8 cellular contexts compared by ENCODE assay signal in the genomic region with DNA sequence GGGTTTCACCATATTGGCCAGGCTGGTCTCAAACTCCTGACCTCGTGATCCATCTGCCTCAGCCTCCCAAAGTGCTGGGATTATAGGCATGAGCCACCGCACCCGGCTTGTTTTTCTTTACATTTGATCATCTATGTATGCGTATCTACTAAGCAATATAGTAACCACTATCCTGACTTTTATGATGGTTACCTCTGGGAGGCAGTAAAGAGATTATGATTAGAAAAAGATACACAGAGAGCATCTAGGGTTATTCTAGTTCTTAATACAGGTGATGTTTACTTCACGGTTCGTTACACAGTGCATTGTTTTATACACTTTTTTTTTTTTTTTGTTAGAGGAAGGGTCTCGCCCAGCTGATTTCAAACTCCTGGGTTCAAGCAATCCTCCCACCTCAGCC. TPM values are rescaled to one million over a fixed set of nuclear protein-coding genes. Genes with fewer than 3 reads are reported as not detected.
DNase-seq lines count a peak whose midpoint lies in the region; ATAC-seq, FAIRE-seq and TF ChIP-seq lines count a peak whose summit lies in the region.
"Not testable (repeated sequence)": the region's sequence is repeated elsewhere in the genome, so short reads cannot be mapped to it uniquely, and the experiment has no call there.
"Had no signal": no experiment of that assay in that cellular context is flagged by ENCODE, and none has a peak within 500 bp of the region (broad histone marks: within the 10 kb centered on the region; RNA-seq: fewer than 3 reads in every experiment).

No MANE protein-coding gene starts in this region.

- peak overlapping the region; percentile 47 for H3K27ac ChIP-seq in DOHH2 (ENCODE audit: low read depth, low read length)
- H3K27ac ChIP-seq in OCI-LY3 (ENCODE audit: low read length); GM12878 (ENCODE audit: control insufficient read depth, insufficient read depth): not testable (repeated sequence)
- peak overlapping the region; percentile 35; the same call in 1 of the 2 replicates for H3K27ac ChIP-seq in SU-DHL-6 (ENCODE audit: low read depth, low read length)

- TF ChIP-seq POLR2A in GM12878 (IDR thresholded peaks at IDR 0.05; ENCODE audit: low read depth, low read length): not testable (repeated sequence)

- peaks cover 39% of the 10 kb centered on the region for H3K27me3 Mint-ChIP-seq in HFFc6 (ENCODE audit: insufficient read depth)

- peak; percentile 36 for TF ChIP-seq RAD21 in GM12878 (IDR thresholded peaks at IDR 0.05; ENCODE audit: insufficient read depth, low read depth, low read length)

- H3K36me3 ChIP-seq in DOHH2 (ENCODE audit: control insufficient read depth, low read length): peaks cover 23% of the 10 kb centered on the region
- H3K36me3 ChIP-seq in OCI-LY3 (replicated peaks; ENCODE audit: low read depth, low read length); SU-DHL-6 (ENCODE audit: low read length); GM12878 (ENCODE audit: control insufficient read depth in 2 of 2, insufficient read depth in 2 of 2, low read length in 1 of 2); mucosa of descending colon (ENCODE audit: low read depth): not testable (repeated sequence)

- SMC1A ChIA-PET in GM12878 (lab: Charles Lee; ENCODE audit: uncharacterized antibody, unreplicated experiment): interaction anchor here (0.7 to 2.3 kb wide), 5 partner anchors 21 to 85 kb away, joined by 3 to 11 read pairs (median 4); no protein-coding TSS in a partner anchor

- H3K9me3 Mint-ChIP-seq in HFFc6: not testable (repeated sequence)

- not testable (repeated sequence) for H3F3A ChIP-seq in DOHH2 (ENCODE audit: control insufficient read depth, insufficient read depth); SU-DHL-6 (ENCODE audit: insufficient read depth)

- WGBS in GM12878 (ENCODE audit: insufficient coverage, insufficient replicate concordance, low lambda C conversion rate, missing lambda C conversion rate): 25% methylated on average over 7 of the region's 7 CpGs

- not testable (repeated sequence) for H3K27me3 ChIP-seq in DOHH2 (ENCODE audit: control insufficient read depth, low read length); OCI-LY3 (ENCODE audit: low read depth, low read length); SU-DHL-6 (ENCODE audit: low read length); GM12878 (replicated peaks in 1 of 2; ENCODE audit: control insufficient read depth in 2 of 2, insufficient read depth in 2 of 2, low read length in 1 of 2)

- not testable (repeated sequence) for H4K20me1 ChIP-seq in DOHH2 (ENCODE audit: control insufficient read depth, insufficient read depth, low read depth, low read length); OCI-LY3 (ENCODE audit: insufficient read depth, low read length); SU-DHL-6 (ENCODE audit: low read depth, low read length); GM12878 (ENCODE audit: control insufficient read depth, insufficient read depth)

- H3K4me1 ChIP-seq in DOHH2 (ENCODE audit: control insufficient read depth, low read length) (peaks cover 58% of the 10 kb centered on the region), OCI-LY3 (ENCODE audit: low read length) (peaks cover 17% of the 10 kb centered on the region)
- H3K4me1 ChIP-seq in GM12878 (ENCODE audit: control insufficient read depth, insufficient read depth, low read length); mucosa of descending colon (ENCODE audit: low read depth): not testable (repeated sequence)

- H3K9ac ChIP-seq in OCI-LY3 (ENCODE audit: low read length); SU-DHL-6 (ENCODE audit: low read length); GM12878 (ENCODE audit: control insufficient read depth, insufficient read depth, low read length): not testable (repeated sequence)

- not testable (repeated sequence) for H3K27ac Mint-ChIP-seq in HFFc6

- TF ChIP-seq EP300 in GM12878 (IDR thresholded peaks at IDR 0.05; ENCODE audit: borderline replicate concordance in 1 of 2, control insufficient read depth in 1 of 2, low read depth in 2 of 2, low read length in 2 of 2): not testable (repeated sequence)

- not testable (repeated sequence) for DNase-seq in HFFc6; GM12878 (ENCODE audit: low read depth, low spot score); mucosa of descending colon
- DNase-seq in NAMALWA (ENCODE audit: low spot score): peak; percentile 31

- in situ Hi-C loops in GM12878 (cut with MboI): not testable (repeated sequence)

- intact Hi-C loops in GM12878 (cut with micrococcal nuclease; ENCODE audit: unreplicated experiment): loop anchor here (1.0 kb wide), 1 partner anchor 137 kb away; no protein-coding TSS in a partner anchor
- intact Hi-C loops in mucosa of descending colon (cut with DNase I, micrococcal nuclease): not testable (repeated sequence)

- not testable (repeated sequence) for H3K4me1 Mint-ChIP-seq in HFFc6 (ENCODE audit: low read depth)

- CTCF ChIA-PET in GM12878 (lab: Yijun Ruan, JAX): interaction anchor here (0.6 to 2.3 kb wide), 11 partner anchors 15 to 167 kb away, joined by 3 to 8 read pairs (median 4); a partner anchor contains a TSS

- not testable (repeated sequence) for BruUV-seq in GM12878 (replicated peaks; lab: Mats Ljungman, UMichigan)

- not testable (repeated sequence) for H3K36me3 Mint-ChIP-seq in HFFc6 (ENCODE audit: low read depth)

- peak; percentile 55 for TF ChIP-seq CTCF in DOHH2 (IDR thresholded peaks at IDR 0.05; ENCODE audit: low read depth, low read length, poor library complexity, severe bottlenecking)
- TF ChIP-seq CTCF in HFFc6 (IDR thresholded peaks at IDR 0.05): 0 out of 2 replicates have a peak, but pooled peaks have one; percentile 7
- TF ChIP-seq CTCF in OCI-LY3 (IDR thresholded peaks at IDR 0.05; ENCODE audit: low read depth, low read length): peak; percentile 45
- peak; percentile 19 for TF ChIP-seq CTCF in SU-DHL-6 (IDR thresholded peaks at IDR 0.05; ENCODE audit: insufficient read depth, low read length, poor library complexity, severe bottlenecking)
- peak in 1 of 3 experiments; percentile 15; a peak in 2 of 6 replicates for TF ChIP-seq CTCF in GM12878 (IDR thresholded peaks at IDR 0.05 in 2 of 3, conservative IDR thresholded peaks at IDR 0.05 in 1 of 3; ENCODE audit: control insufficient read depth in 2 of 3, extremely low read depth in 1 of 3, insufficient read depth in 1 of 3, low read depth in 3 of 3, low read length in 3 of 3)
- TF ChIP-seq CTCF in mucosa of descending colon (IDR thresholded peaks at IDR 0.05): not testable (repeated sequence)

- H3K4me3 Mint-ChIP-seq in HFFc6: not testable (repeated sequence)

- ATAC-seq in GM12878 (peak; percentile 76), mucosa of descending colon (peak; percentile 28)

- H3K9me2 ChIP-seq in DOHH2 (replicated peaks; ENCODE audit: control insufficient read depth, low read length); SU-DHL-6 (replicated peaks; ENCODE audit: insufficient read depth, low read length): not testable (repeated sequence)

- H3K4me3 ChIP-seq in DOHH2 (ENCODE audit: low read length): peak overlapping the region; percentile 25
- not testable (repeated sequence) for H3K4me3 ChIP-seq in OCI-LY3 (ENCODE audit: low read length); SU-DHL-6 (ENCODE audit: insufficient read depth, low read length, poor library complexity, severe bottlenecking); GM12878; mucosa of descending colon

- not testable (repeated sequence) for H3K79me2 ChIP-seq in DOHH2 (ENCODE audit: control insufficient read depth, low read length); OCI-LY3 (ENCODE audit: low read length); SU-DHL-6 (ENCODE audit: insufficient read depth, low read length); GM12878 (ENCODE audit: control insufficient read depth, insufficient read depth, low read length)

- RAD21 ChIA-PET in GM12878 (lab: Charles Lee; ENCODE audit: unreplicated experiment): interaction anchor here (0.6 to 3.1 kb wide), 8 partner anchors 20 to 209 kb away, joined by 4 to 9 read pairs (median 4); no protein-coding TSS in a partner anchor

- FAIRE-seq in GM12878 (lab: Jason Lieb, UNC): not testable (repeated sequence)

- H3K9me3 ChIP-seq in DOHH2 (ENCODE audit: control insufficient read depth, insufficient read depth, low read length); OCI-LY3 (ENCODE audit: insufficient read depth, low read length); SU-DHL-6 (ENCODE audit: insufficient read depth, low read length); GM12878 (replicated peaks; ENCODE audit: control insufficient read depth, insufficient read depth, low read length); mucosa of descending colon: not testable (repeated sequence)

- POLR2A ChIA-PET in GM12878 (lab: Charles Lee): interaction anchor here (0.6 to 1.1 kb wide), 3 partner anchors 34 to 83 kb away, joined by 3 read pairs; no protein-coding TSS in a partner anchor

- H2AFZ ChIP-seq in OCI-LY3 (ENCODE audit: low read depth, low read length); SU-DHL-6 (ENCODE audit: low read depth, low read length, severe bottlenecking); GM12878 (ENCODE audit: control insufficient read depth, low read depth, low read length): not testable (repeated sequence)

- H3K4me2 ChIP-seq in DOHH2 (ENCODE audit: low read length): peak overlapping the region; percentile 51
- not testable (repeated sequence) for H3K4me2 ChIP-seq in OCI-LY3 (ENCODE audit: low read length); GM12878 (ENCODE audit: control insufficient read depth, insufficient read depth)
- H3K4me2 ChIP-seq in SU-DHL-6 (ENCODE audit: low read depth, low read length, poor library complexity, severe bottlenecking): peak overlapping the region; percentile 28

RNA-seq across cellular contexts. Expression of a gene that starts 18.3 kb away (rescaled TPM):
- total RNA-seq in HFFc6 (2021; fragmentation: NEBNext Ultra II Directional; extraction: Animal tissue kit (Norgen Biotek cat#: 25700)): under 1 TPM in 5 of 6 experiments, not detected in 1; 0.26 to 0.53 (median 0.40) TPM
- total RNA-seq in GM12878 (2013; cell fraction: nucleolus; rRNA removed): 3.3 and 6.4 TPM in 2 replicates
- total RNA-seq in GM12878 (2014; rRNA removed): 0.16 and 0.23 TPM in 2 replicates
- total RNA-seq in GM12878 (2014; rRNA removed; fragmentation: Illumina TruSeq; extraction: Trizol): 0.23 and 0.36 TPM in 2 replicates
- 1.6 and 1.7 TPM in 2 replicates for total RNA-seq in GM12878 (2021)
- polyA plus RNA-seq in GM12878 (2011; ENCODE audit: low read depth): 0.24 TPM
- 2.4 and 3.2 TPM in 2 replicates for polyA plus RNA-seq in GM12878 (2011; rRNA removed)
- polyA plus RNA-seq in GM12878 (2011; cell fraction: cytosol; rRNA removed): 1.4 and 1.5 TPM in 2 replicates
- polyA plus RNA-seq in GM12878 (2011; cell fraction: nucleus; rRNA removed): 1.4 and 3.1 TPM in 2 replicates
- 0.87 and 1.3 TPM in 2 replicates for polyA plus RNA-seq in GM12878 (2012)
- polyA plus RNA-seq in GM12878 (2014; fragmentation: Illumina TruSeq; extraction: Trizol): 0.48 and 0.63 TPM in 2 replicates
- under 1 TPM; 0.51 to 0.98 TPM for polyA plus RNA-seq in GM12878 (2014; fragmentation: Nextera tagmentation; extraction: Ambion mirVana)
- 0.88 and 1.3 TPM in 2 replicates for polyA plus RNA-seq in GM12878 (2014; rRNA removed)
- under 1 TPM; 0.37 to 0.57 TPM for polyA plus RNA-seq in GM12878 (2016; fragmentation: Nextera tagmentation; extraction: Ambion mirVana)
- 1.3 and 2.0 TPM in 2 replicates for polyA minus RNA-seq in GM12878 (2011; rRNA and poly(A)+ RNA removed)
- polyA minus RNA-seq in GM12878 (2011; cell fraction: cytosol; rRNA and poly(A)+ RNA removed): 0.53 and 1.1 TPM in 2 replicates
- 0.36 and 0.96 TPM in 2 replicates for polyA minus RNA-seq in GM12878 (2011; cell fraction: nucleus; rRNA and poly(A)+ RNA removed)
- total RNA-seq in mucosa of descending colon: 1 to 10 TPM in 1 of 3 donors, under 1 TPM in 2; 0.36 to 3.7 (median 0.52) TPM

RNA-seq across cellular contexts. Expression of a gene that starts 28.5 kb away (rescaled TPM):
- total RNA-seq in HFFc6 (2021; fragmentation: NEBNext Ultra II Directional; extraction: Animal tissue kit (Norgen Biotek cat#: 25700)): not detected
- 148 and 174 TPM in 2 replicates for total RNA-seq in GM12878 (2013; cell fraction: nucleolus; rRNA removed)
- 106 and 121 TPM in 2 replicates for total RNA-seq in GM12878 (2014; rRNA removed)
- total RNA-seq in GM12878 (2014; rRNA removed; fragmentation: Illumina TruSeq; extraction: Trizol): 142 and 155 TPM in 2 replicates
- total RNA-seq in GM12878 (2021): 256 and 267 TPM in 2 replicates
- 158 TPM for polyA plus RNA-seq in GM12878 (2011; ENCODE audit: low read depth)
- 17.7 and 34.1 TPM in 2 replicates for polyA plus RNA-seq in GM12878 (2011; rRNA removed)
- polyA plus RNA-seq in GM12878 (2011; cell fraction: cytosol; rRNA removed): 110 and 112 TPM in 2 replicates
- 182 and 224 TPM in 2 replicates for polyA plus RNA-seq in GM12878 (2011; cell fraction: nucleus; rRNA removed)
- 332 and 419 TPM in 2 replicates for polyA plus RNA-seq in GM12878 (2012)
- polyA plus RNA-seq in GM12878 (2014; fragmentation: Illumina TruSeq; extraction: Trizol): 243 and 359 TPM in 2 replicates
- 10 to 100 TPM; 46.7 to 48.0 TPM for polyA plus RNA-seq in GM12878 (2014; fragmentation: Nextera tagmentation; extraction: Ambion mirVana)
- polyA plus RNA-seq in GM12878 (2014; rRNA removed): 161 and 178 TPM in 2 replicates
- polyA plus RNA-seq in GM12878 (2016; fragmentation: Nextera tagmentation; extraction: Ambion mirVana): 10 to 100 TPM; 88.5 to 93.9 TPM
- 147 and 209 TPM in 2 replicates for polyA minus RNA-seq in GM12878 (2011; rRNA and poly(A)+ RNA removed)
- 76.3 and 87.6 TPM in 2 replicates for polyA minus RNA-seq in GM12878 (2011; cell fraction: cytosol; rRNA and poly(A)+ RNA removed)
- polyA minus RNA-seq in GM12878 (2011; cell fraction: nucleus; rRNA and poly(A)+ RNA removed): 43.4 and 77.2 TPM in 2 replicates
- total RNA-seq in mucosa of descending colon: 10 to 100 TPM in 2 of 3 donors, 1 to 10 TPM in 1; 5.6 to 11.2 (median 10.1) TPM

RNA-seq across cellular contexts. Expression of a gene that starts 55.5 kb away (rescaled TPM):
- total RNA-seq in HFFc6 (2021; fragmentation: NEBNext Ultra II Directional; extraction: Animal tissue kit (Norgen Biotek cat#: 25700)): 10 to 100 TPM; 16.5 to 23.1 (median 20.8) TPM
- total RNA-seq in GM12878 (2013; cell fraction: nucleolus; rRNA removed): not detected in 2 replicates
- total RNA-seq in GM12878 (2014; rRNA removed) (0.17 TPM in 1 of 2 replicates, not detected in the other), GM12878 (2014; rRNA removed; fragmentation: Illumina TruSeq; extraction: Trizol) (not detected in 2 replicates), GM12878 (2021) (0.11 and 0.26 TPM in 2 replicates), mucosa of descending colon (10 to 100 TPM in 2 of 3 donors, 1 to 10 TPM in 1; 9.8 to 64.0 (median 21.8) TPM)
- not detected for polyA plus RNA-seq in GM12878 (2011; ENCODE audit: low read depth)
- polyA plus RNA-seq in GM12878 (2011; rRNA removed) (0.04 TPM in 1 of 2 replicates, not detected in the other), GM12878 (2014; fragmentation: Illumina TruSeq; extraction: Trizol) (not detected in 2 replicates), GM12878 (2014; fragmentation: Nextera tagmentation; extraction: Ambion mirVana) (under 1 TPM; 0.05 to 0.07 TPM), GM12878 (2014; rRNA removed) (not detected in 2 replicates), GM12878 (2016; fragmentation: Nextera tagmentation; extraction: Ambion mirVana) (under 1 TPM; 0.11 to 0.13 TPM)
- 0.05 and 0.06 TPM in 2 replicates for polyA plus RNA-seq in GM12878 (2011; cell fraction: cytosol; rRNA removed)
- 0.16 TPM in 1 of 2 replicates, not detected in the other for polyA plus RNA-seq in GM12878 (2011; cell fraction: nucleus; rRNA removed)
- polyA plus RNA-seq in GM12878 (2012): 0.20 and 0.26 TPM in 2 replicates
- 0.31 TPM in 1 of 2 replicates, not detected in the other for polyA minus RNA-seq in GM12878 (2011; rRNA and poly(A)+ RNA removed)
- polyA minus RNA-seq in GM12878 (2011; cell fraction: cytosol; rRNA and poly(A)+ RNA removed): 0.62 TPM in 1 of 2 replicates, not detected in the other
- polyA minus RNA-seq in GM12878 (2011; cell fraction: nucleus; rRNA and poly(A)+ RNA removed): not detected in 2 replicates
- total RNA-seq: CD4-positive, alpha-beta memory T cell had no signal
- polyA plus RNA-seq: CD4-positive, alpha-beta memory T cell had no signal

RNA-seq across cellular contexts. Expression of a gene that starts 56.9 kb away (rescaled TPM):
- total RNA-seq in HFFc6 (2021; fragmentation: NEBNext Ultra II Directional; extraction: Animal tissue kit (Norgen Biotek cat#: 25700)): not detected
- total RNA-seq in GM12878 (2013; cell fraction: nucleolus; rRNA removed): not detected in 2 replicates
- not detected in 2 replicates for total RNA-seq in GM12878 (2014; rRNA removed)
- not detected in 2 replicates for total RNA-seq in GM12878 (2014; rRNA removed; fragmentation: Illumina TruSeq; extraction: Trizol)
- not detected in 2 replicates for total RNA-seq in GM12878 (2021)
- not detected for polyA plus RNA-seq in GM12878 (2011; ENCODE audit: low read depth)
- not detected in 2 replicates for polyA plus RNA-seq in GM12878 (2011; rRNA removed)
- not detected in 2 replicates for polyA plus RNA-seq in GM12878 (2011; cell fraction: cytosol; rRNA removed)
- not detected in 2 replicates for polyA plus RNA-seq in GM12878 (2011; cell fraction: nucleus; rRNA removed)
- polyA plus RNA-seq in GM12878 (2012): not detected in 2 replicates
- polyA plus RNA-seq in GM12878 (2014; fragmentation: Illumina TruSeq; extraction: Trizol): not detected in 2 replicates
- not detected for polyA plus RNA-seq in GM12878 (2014; fragmentation: Nextera tagmentation; extraction: Ambion mirVana)
- not detected in 2 replicates for polyA plus RNA-seq in GM12878 (2014; rRNA removed)
- not detected for polyA plus RNA-seq in GM12878 (2016; fragmentation: Nextera tagmentation; extraction: Ambion mirVana)
- not detected in 2 replicates for polyA minus RNA-seq in GM12878 (2011; rRNA and poly(A)+ RNA removed)
- not detected in 2 replicates for polyA minus RNA-seq in GM12878 (2011; cell fraction: cytosol; rRNA and poly(A)+ RNA removed)
- polyA minus RNA-seq in GM12878 (2011; cell fraction: nucleus; rRNA and poly(A)+ RNA removed): not detected in 2 replicates
- under 1 TPM in 1 of 3 donors, not detected in 2; 0.44 TPM for total RNA-seq in mucosa of descending colon
- total RNA-seq: CD4-positive, alpha-beta memory T cell had no signal
- polyA plus RNA-seq: CD4-positive, alpha-beta memory T cell had no signal

Comparison
In these comparisons a context has a peak if more than half of its experiments do, and no peak if none do; other contexts are left out.
1. RNA of a gene that starts 28.5 kb away (total RNA-seq): 106 to 267 TPM in GM12878; 5.6 to 11.2 TPM in mucosa of descending colon and not detected in HFFc6; every median in the first group is over 4 times any median in the second.
2. RNA of a gene that starts 55.5 kb away (total RNA-seq): 16.5 to 23.1 TPM in HFFc6 and 9.8 to 64.0 TPM in mucosa of descending colon; 0.11 to 0.26 TPM in GM12878; every median in the first group is over 4 times any median in the second.